ENCODE assay signal across 16 cellular contexts in genomic region chr10:6019796-6020195, GRCh38. TPM values are rescaled to one million over a fixed set of nuclear protein-coding genes. Genes with fewer than 3 reads are reported as not detected.
DNase-seq lines count a peak whose midpoint lies in the region; ATAC-seq lines count a peak whose summit lies in the region.
"Had no signal": no experiment of that assay in that cellular context is flagged by ENCODE, and none has a peak within 500 bp of the region (broad histone marks: within the 10 kb centered on the region; RNA-seq: fewer than 3 reads in every experiment).

No MANE protein-coding gene starts in this region.

- no peaks in the 10 kb centered on the region for H3K9me3 Mint-ChIP-seq in activated CD4-positive, alpha-beta memory T cell treated with anti-CD3 and anti-CD28 coated beads for 36 hours
- peaks cover 5% of the 10 kb centered on the region for H3K9me3 Mint-ChIP-seq in activated T-helper 17 cell treated with anti-CD3 and anti-CD28 coated beads, Interleukin-2, amount 50 U/mL, for 72 hours
- H3K9me3 Mint-ChIP-seq in stimulated activated naive CD8-positive, alpha-beta T cell treated with anti-CD3 and anti-CD28 coated beads, Interleukin-15, amount 100 ng/mL, for 72 hours: no peaks in the 10 kb centered on the region
- H3K9me3 Mint-ChIP-seq: GM23338 had no signal

- no peaks in the 10 kb centered on the region for H3K27me3 Mint-ChIP-seq in activated CD4-positive, alpha-beta memory T cell treated with anti-CD3 and anti-CD28 coated beads for 36 hours
- no peaks in the 10 kb centered on the region for H3K27me3 Mint-ChIP-seq in activated T-helper 17 cell treated with anti-CD3 and anti-CD28 coated beads, Interleukin-2, amount 50 U/mL, for 72 hours
- no peaks in the 10 kb centered on the region for H3K27me3 Mint-ChIP-seq in stimulated activated naive CD8-positive, alpha-beta T cell treated with anti-CD3 and anti-CD28 coated beads, Interleukin-15, amount 100 ng/mL, for 72 hours

- H3K27ac Mint-ChIP-seq in activated CD4-positive, alpha-beta memory T cell treated with anti-CD3 and anti-CD28 coated beads for 36 hours: peak overlapping the region; percentile 75
- H3K27ac Mint-ChIP-seq in activated T-helper 17 cell treated with anti-CD3 and anti-CD28 coated beads, Interleukin-2, amount 50 U/mL, for 72 hours: peak overlapping the region; percentile 99
- peak overlapping the region; percentile 64 to 93 for H3K27ac Mint-ChIP-seq in stimulated activated naive CD8-positive, alpha-beta T cell treated with anti-CD3 and anti-CD28 coated beads, Interleukin-15, amount 100 ng/mL, for 72 hours
- H3K27ac Mint-ChIP-seq: GM23338 had no signal

- intact Hi-C loops in activated CD4-positive, alpha-beta memory T cell treated with anti-CD3 and anti-CD28 coated beads for 36 hours (cut with micrococcal nuclease): no loop called here

- peak; percentile 11 for ATAC-seq in activated T-helper 17 cell treated with anti-CD3 and anti-CD28 coated beads, Interleukin-2, amount 50 U/mL, for 72 hours (replicated peaks)
- ATAC-seq in stimulated activated naive CD8-positive, alpha-beta T cell treated with anti-CD3 and anti-CD28 coated beads, Interleukin-15, amount 100 ng/mL, for 72 hours: peak; percentile 35
- ATAC-seq: GM23338 had no signal

- H3K36me3 Mint-ChIP-seq in activated CD4-positive, alpha-beta memory T cell treated with anti-CD3 and anti-CD28 coated beads for 36 hours: peaks cover 96% of the 10 kb centered on the region
- H3K36me3 Mint-ChIP-seq in activated T-helper 17 cell treated with anti-CD3 and anti-CD28 coated beads, Interleukin-2, amount 50 U/mL, for 72 hours (ENCODE audit: low read depth): peaks cover 100% of the 10 kb centered on the region

- H3K4me3 Mint-ChIP-seq in activated CD4-positive, alpha-beta memory T cell treated with anti-CD3 and anti-CD28 coated beads for 36 hours: no peak overlapping the region
- H3K4me3 Mint-ChIP-seq in activated T-helper 17 cell treated with anti-CD3 and anti-CD28 coated beads, Interleukin-2, amount 50 U/mL, for 72 hours: peak overlapping the region; percentile 65
- H3K4me3 Mint-ChIP-seq in stimulated activated naive CD8-positive, alpha-beta T cell treated with anti-CD3 and anti-CD28 coated beads, Interleukin-15, amount 100 ng/mL, for 72 hours: peak overlapping the region in 1 of 2 donors; percentile 32
- H3K4me3 Mint-ChIP-seq: GM23338 had no signal

- POLR2A ChIA-PET in activated CD4-positive, alpha-beta memory T cell treated with anti-CD3 and anti-CD28 coated beads for 36 hours (lab: Charles Lee): no interaction called here

- peaks cover 57% of the 10 kb centered on the region for H3K4me1 Mint-ChIP-seq in activated CD4-positive, alpha-beta memory T cell treated with anti-CD3 and anti-CD28 coated beads for 36 hours (ENCODE audit: low read depth)
- H3K4me1 Mint-ChIP-seq in activated T-helper 17 cell treated with anti-CD3 and anti-CD28 coated beads, Interleukin-2, amount 50 U/mL, for 72 hours: peaks cover 55% of the 10 kb centered on the region
- peaks cover 80% of the 10 kb centered on the region for H3K4me1 Mint-ChIP-seq in stimulated activated naive CD8-positive, alpha-beta T cell treated with anti-CD3 and anti-CD28 coated beads, Interleukin-15, amount 100 ng/mL, for 72 hours
- H3K4me1 Mint-ChIP-seq: GM23338 had no signal

- peak; percentile 20 for DNase-seq in activated T-cell treated with anti-CD3 and anti-CD28 coated beads, Interleukin-2, amount 50 U/mL, for 48 hours
- DNase-seq in activated T-cell treated with anti-CD3 and anti-CD28 coated beads for 4 hours: no peak
- DNase-seq in activated CD4-positive, alpha-beta memory T cell treated with anti-CD3 and anti-CD28 coated beads for 36 hours: no peak
- no peak for DNase-seq in stimulated activated naive CD8-positive, alpha-beta T cell treated with anti-CD3 and anti-CD28 coated beads, Interleukin-15, amount 100 ng/mL, for 72 hours
- DNase-seq in SHP77 (lab: John Stamatoyannopoulos, UW): no peak
- no peak for DNase-seq in cerebellar cortex (ENCODE audit: low spot score)
- DNase-seq: HCEC 1CT, IMR-90, NCI-H1417 treated with DMSO at 0.1 percent for 48 hours, NCI-H1930, NCI-H345, NCI-H524 treated with DMSO at 0.1 percent for 48 hours, PC-9 had no signal

- CTCF ChIA-PET in activated CD4-positive, alpha-beta memory T cell treated with anti-CD3 and anti-CD28 coated beads for 36 hours (lab: Charles Lee): no interaction called here

RNA-seq across cellular contexts. Expression of gene IL2RA, which starts 42.4 kb away (rescaled TPM):
- 100 to 1,000 TPM; 961 to 988 TPM for total RNA-seq in activated CD4-positive, alpha-beta memory T cell treated with anti-CD3 and anti-CD28 coated beads for 36 hours
- total RNA-seq in activated T-helper 17 cell treated with anti-CD3 and anti-CD28 coated beads, Interleukin-2, amount 50 U/mL, for 72 hours: 1,000 to 10,000 TPM; 1,342 to 1,348 TPM
- total RNA-seq: GM23338, IMR-90, M059J, PC-9 had no signal

RNA-seq across cellular contexts. Expression of gene IL15RA, which starts 42.5 kb away (rescaled TPM):
- total RNA-seq in activated CD4-positive, alpha-beta memory T cell treated with anti-CD3 and anti-CD28 coated beads for 36 hours: 10 to 100 TPM; 20.1 to 20.2 TPM
- 10 to 100 TPM; 25.5 to 28.2 TPM for total RNA-seq in activated T-helper 17 cell treated with anti-CD3 and anti-CD28 coated beads, Interleukin-2, amount 50 U/mL, for 72 hours

Comparison
In these comparisons a context has a peak if more than half of its experiments do, and no peak if none do; other contexts are left out.
1. DNase-seq: peak in activated T-cell treated with anti-CD3 and anti-CD28 coated beads, Interleukin-2, amount 50 U/mL, for 48 hours (2 of 2); none in activated T-cell treated with anti-CD3 and anti-CD28 coated beads for 4 hours (single experiment), activated CD4-positive, alpha-beta memory T cell treated with anti-CD3 and anti-CD28 coated beads for 36 hours (single experiment), stimulated activated naive CD8-positive, alpha-beta T cell treated with anti-CD3 and anti-CD28 coated beads, Interleukin-15, amount 100 ng/mL, for 72 hours (0 of 2), SHP77 (0 of 2) and cerebellar cortex (single experiment).
2. Peak in every context shown above with its lines, with median percentiles within 50 percentile points of each other: H3K27ac Mint-ChIP-seq.